ENCODE assay signal across 19 cellular contexts in the genomic region with DNA sequence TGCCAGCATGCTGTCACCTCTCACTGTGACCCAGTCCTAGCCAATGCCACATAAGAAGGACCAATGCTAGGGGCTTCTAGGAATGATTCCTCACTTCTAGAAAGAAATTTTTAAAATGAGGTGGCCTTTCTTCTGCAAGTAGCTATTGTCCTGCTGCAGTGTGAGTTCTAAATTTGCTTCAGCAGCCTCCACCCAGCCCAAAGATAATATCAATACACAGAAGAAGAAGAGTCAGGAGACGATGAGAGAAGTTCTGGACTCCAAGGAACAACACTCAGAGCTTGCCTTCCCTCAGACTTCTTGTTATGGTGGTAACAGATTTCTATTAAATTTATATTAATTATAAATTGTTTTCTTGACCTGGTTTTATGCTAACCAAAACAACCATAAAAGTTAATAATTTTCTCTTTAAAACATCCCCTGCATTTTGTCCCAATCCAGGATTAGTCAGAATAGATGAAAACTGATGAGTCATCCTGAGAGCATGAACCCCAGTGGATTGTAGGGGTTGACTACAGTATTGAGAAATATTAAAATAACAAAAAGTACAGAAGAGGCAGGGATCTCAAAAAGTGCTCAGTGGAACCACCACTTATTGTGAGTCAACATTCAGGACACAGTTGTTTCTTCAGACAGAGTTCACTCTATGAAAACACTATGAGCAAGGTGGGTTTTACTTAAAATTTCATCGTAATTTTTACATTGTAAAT. TPM values are rescaled to one million over a fixed set of nuclear protein-coding genes. Genes with fewer than 3 reads are reported as not detected.
DNase-seq lines count a peak whose midpoint lies in the region; ATAC-seq, FAIRE-seq and TF ChIP-seq lines count a peak whose summit lies in the region.
"Had no signal": no experiment of that assay in that cellular context is flagged by ENCODE, and none has a peak within 500 bp of the region (broad histone marks: within the 10 kb centered on the region; RNA-seq: fewer than 3 reads in every experiment).

No MANE protein-coding gene starts in this region.

- RAD21 ChIA-PET in HCT116 (lab: Charles Lee; ENCODE audit: low non-redundant PET in 1 of 2, low total read pairs in 2 of 2, uncharacterized antibody in 2 of 2, unreplicated experiment in 2 of 2) = no interaction called here

- H4K20me1 ChIP-seq in HCT116 (ENCODE audit: insufficient read depth) = no peaks in the 10 kb centered on the region

- H3K4me2 ChIP-seq in A549 (peak overlapping the region; percentile 46), HCT116 (ENCODE audit: low read length) (no peak overlapping the region)

- TF ChIP-seq CTCF in A549 (IDR thresholded peaks at IDR 0.05) (no peak), HCT116 (IDR thresholded peaks at IDR 0.05 in 2 of 3, conservative IDR thresholded peaks at IDR 0.05 in 1 of 3; ENCODE audit: borderline replicate concordance in 1 of 3, insufficient read depth in 1 of 3, low read depth in 2 of 3, low read length in 2 of 3) (no peak), fibroblast of villous mesenchyme (IDR thresholded peaks at IDR 0.05; ENCODE audit: insufficient read depth, low read depth, low read length) (no peak)

- TF ChIP-seq EP300 in A549 (IDR thresholded peaks at IDR 0.05) = no peak; a peak in 1 of 5 replicates

- POLR2A ChIA-PET in A549 (lab: Yijun Ruan, JAX) (no interaction called here), HCT116 (lab: Charles Lee) (no interaction called here)

- 38% methylated on average over 2 of the region's 2 CpGs for whole genome bisulfite sequencing in A549 (ENCODE audit: missing lambda C conversion rate)

- TF ChIP-seq RAD21 in A549 (conservative IDR thresholded peaks at IDR 0.05 in 1 of 2, IDR thresholded peaks at IDR 0.05 in 1 of 2) (0 out of 5 replicates have a peak, but pooled peaks of 1 of the 2 experiments have one; percentile 14), HCT116 (IDR thresholded peaks at IDR 0.05; ENCODE audit: low read depth) (no peak)

- intact Hi-C loops in HCT116 (cut with micrococcal nuclease) = no loop called here

- H3K9me2 ChIP-seq in HCT116 (ENCODE audit: insufficient read depth) = no peaks in the 10 kb centered on the region

- peak overlapping the region; percentile 79 to 92 for H3K27ac ChIP-seq in A549
- no peak overlapping the region for H3K27ac ChIP-seq in HCT116 (ENCODE audit: low read depth, low read length)
- H3K27ac ChIP-seq: colonic mucosa had no signal

- H3K9me3 ChIP-seq in A549 = peaks cover 72% of the 10 kb centered on the region
- H3K9me3 ChIP-seq in HCT116 (ENCODE audit: control insufficient read depth in 1 of 2, insufficient read depth in 1 of 2, low read depth in 1 of 2, low read length in 2 of 2) = no peaks in the 10 kb centered on the region
- H3K9me3 ChIP-seq: colonic mucosa had no signal

- peak; percentile 13 for FAIRE-seq in A549 (lab: Jason Lieb, UNC)

- CTCF ChIA-PET in A549 (lab: Yijun Ruan, JAX) (no interaction called here), HCT116 (lab: Charles Lee) (no interaction called here)

- peak; percentile 50 to 61 for DNase-seq in A549 (ENCODE audit: low read depth in 1 of 2, low spot score in 1 of 2)
- no peak for DNase-seq in HCT116 (ENCODE audit: low read depth, low spot score)
- peak; percentile 62 for DNase-seq in amniotic epithelial cell (ENCODE audit: low read depth)
- DNase-seq in fibroblast of villous mesenchyme (ENCODE audit: low read depth) = peak; percentile 66
- no peak for DNase-seq in OCI-M2 (lab: John Stamatoyannopoulos, UW; ENCODE audit: unreplicated experiment)
- DNase-seq in GM19240 (ENCODE audit: insufficient read length, low spot score) = no peak
- DNase-seq: activated B cell treated with CpG ODN at 0.5 μM for 24 hours; activated naive CD8-positive, alpha-beta T cell treated with anti-CD3 and anti-CD28 coated beads, Interleukin-2, amount 10 ng/mL, durations not matched to agents 7 days and 5 days; activated T-cell treated with anti-CD3 and anti-CD28 coated beads for 4 hours; AML-193; DMS79; islet precursor cell; mucosa of descending colon; posterior cingulate gyrus; stimulated activated CD8-positive, alpha-beta memory T cell treated with anti-CD3 and anti-CD28 coated beads, Interleukin-4, amount 100 ng/mL, for 48 hours had no signal

- ATAC-seq in A549 = peak in 1 of 2 experiments; percentile 67; a peak in 4 of 6 replicates
- no peak for ATAC-seq in HCT116
- no peak for ATAC-seq in HG02981 (IDR thresholded peaks at IDR 0.05; ENCODE audit: unreplicated experiment)
- no peak for ATAC-seq in HG03354 (IDR thresholded peaks at IDR 0.05; ENCODE audit: poor library complexity, severe bottlenecking, unreplicated experiment)
- ATAC-seq: mucosa of descending colon had no signal

- no peaks in the 10 kb centered on the region for H3K27me3 ChIP-seq in HCT116 (ENCODE audit: insufficient read depth, low read length)
- H3K27me3 ChIP-seq: colonic mucosa had no signal

- no TSS peak for BruUV-seq in HCT116 (replicated peaks; lab: Mats Ljungman, UMichigan)

- no peak for TF ChIP-seq POLR2A in A549 (IDR thresholded peaks at IDR 0.05; ENCODE audit: low read length)
- TF ChIP-seq POLR2A in HCT116 (IDR thresholded peaks at IDR 0.05; ENCODE audit: borderline replicate concordance, extremely low read depth, insufficient read depth, insufficient read length) = no peak

- no peak overlapping the region for H2AFZ ChIP-seq in HCT116 (ENCODE audit: low read depth, low read length, poor library complexity, severe bottlenecking)

- peaks cover 13% of the 10 kb centered on the region; the same call in 2 of the 3 replicates for H3K4me1 ChIP-seq in A549
- peaks cover 0 to 6% of the 10 kb centered on the region in 2 experiments; a peak in 2 of 4 replicates for H3K4me1 ChIP-seq in HCT116 (ENCODE audit: control insufficient read depth in 1 of 2, insufficient read depth in 2 of 2, low read length in 2 of 2)
- H3K4me1 ChIP-seq: colonic mucosa had no signal

- no peak overlapping the region for H3K9ac ChIP-seq in HCT116 (ENCODE audit: low read length)

- H3K4me3 ChIP-seq in A549 (no peak overlapping the region), HCT116 (replicated peaks in 1 of 2; ENCODE audit: low read depth in 1 of 2, low read length in 2 of 2) (no peak overlapping the region), fibroblast of villous mesenchyme (ENCODE audit: low read depth, low read length) (no peak overlapping the region)
- H3K4me3 ChIP-seq: colonic mucosa, mucosa of descending colon had no signal

- no peaks in the 10 kb centered on the region for H3K79me2 ChIP-seq in HCT116 (ENCODE audit: insufficient read depth, low read length)

- H3K36me3 ChIP-seq in HCT116 (ENCODE audit: control insufficient read depth in 1 of 2, insufficient read depth in 2 of 2, low read length in 2 of 2) = no peaks in the 10 kb centered on the region
- H3K36me3 ChIP-seq: colonic mucosa had no signal

TF ChIP-seq in A549, 52 proteins besides CTCF, POLR2A, EP300 and RAD21 (continues in another document):
- TF ChIP-seq JUNB (IDR thresholded peaks at IDR 0.05) (peak; percentile 64), MAX (IDR thresholded peaks at IDR 0.05) (no peak), ZFP36 (IDR thresholded peaks at IDR 0.05; ENCODE audit: borderline replicate concordance, partially characterized antibody) (no peak), EHF (CRISPR knock-in tag; IDR thresholded peaks at IDR 0.05) (no peak), RCOR1 (IDR thresholded peaks at IDR 0.05; ENCODE audit: low read depth, low read length) (no peak), RARB (CRISPR knock-in tag; IDR thresholded peaks at IDR 0.05) (no peak), ZC3H11A (IDR thresholded peaks at IDR 0.05) (no peak)
- TF ChIP-seq, protein P1, sequence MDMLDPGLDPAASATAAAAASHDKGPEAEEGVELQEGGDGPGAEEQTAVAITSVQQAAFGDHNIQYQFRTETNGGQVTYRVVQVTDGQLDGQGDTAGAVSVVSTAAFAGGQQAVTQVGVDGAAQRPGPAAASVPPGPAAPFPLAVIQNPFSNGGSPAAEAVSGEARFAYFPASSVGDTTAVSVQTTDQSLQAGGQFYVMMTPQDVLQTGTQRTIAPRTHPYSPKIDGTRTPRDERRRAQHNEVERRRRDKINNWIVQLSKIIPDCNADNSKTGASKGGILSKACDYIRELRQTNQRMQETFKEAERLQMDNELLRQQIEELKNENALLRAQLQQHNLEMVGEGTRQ (IDR thresholded peaks at IDR 0.05) = no peak

TF ChIP-seq in HCT116, 20 proteins besides CTCF, POLR2A, EP300 and RAD21:
- TF ChIP-seq ZFX (IDR thresholded peaks at IDR 0.05) (no peak), EZH2 (IDR thresholded peaks at IDR 0.05) (no peak), FOSL1 (IDR thresholded peaks at IDR 0.05; ENCODE audit: low read depth) (peak; percentile 22; the same call in 1 of the 2 replicates), POLR2AphosphoS5 (IDR thresholded peaks at IDR 0.05; ENCODE audit: low read depth, low read length) (no peak)

RNA-seq across cellular contexts. Expression of gene AKR1C2, which starts 29.6 kb away (rescaled TPM):
- polyA plus RNA-seq in A549 (2011; rRNA removed) (6,607 and 6,805 TPM in 2 replicates), A549 (2017; fragmentation: RNase III; extraction: RNeasy Plus Mini Kit Qiagen cat#74134 plus additional on column Dnase treatment) (5,292 to 5,660 TPM (median 5,410 TPM) in 3 replicates)
- polyA plus RNA-seq in A549 (2012; cell fraction: cytosol; rRNA removed) = 2,138 and 2,314 TPM in 2 replicates
- polyA plus RNA-seq in A549 (2012; cell fraction: nucleus; rRNA removed) = 1,646 and 2,223 TPM in 2 replicates
- 1,944 and 2,314 TPM in 2 replicates for polyA minus RNA-seq in A549 (2011; rRNA and poly(A)+ RNA removed)
- total RNA-seq in HCT116 (2021; ENCODE audit: unreplicated experiment) (0.25 TPM), fibroblast of villous mesenchyme (1.6 and 5.2 TPM in 2 replicates)
- 0.16 and 0.55 TPM in 2 replicates for polyA plus RNA-seq in HCT116 (2012)
- total RNA-seq: activated B cell treated with CpG ODN at 0.5 μM for 24 hours; activated naive CD8-positive, alpha-beta T cell treated with anti-CD3 and anti-CD28 coated beads, Interleukin-2, amount 10 ng/mL, durations not matched to agents 7 days and 5 days; OCI-LY7 had no signal

Comparison
In these comparisons a context has a peak if more than half of its experiments do, and no peak if none do; other contexts are left out.
1. DNase-seq: peak in A549 (2 of 2), amniotic epithelial cell (single experiment) and fibroblast of villous mesenchyme (single experiment); none in HCT116 (single experiment), OCI-M2 (single experiment) and GM19240 (single experiment).
2. Of the 6 proteins assayed by ChIP-seq in both A549 and HCT116: peak only in A549: CEBPB; only in HCT116: none; in both: none; in neither: 4; mixed calls (peak in some experiments, not most) for 1.